Comparison of ENCODE assay signal across 11 cellular contexts in genomic region chr22:43126506-43127165, GRCh38. TPM values are rescaled to one million over a fixed set of nuclear protein-coding genes. Genes with fewer than 3 reads are reported as not detected.
DNase-seq lines count a peak whose midpoint lies in the region; ATAC-seq, FAIRE-seq and TF ChIP-seq lines count a peak whose summit lies in the region.
"Had no signal": no experiment of that assay in that cellular context is flagged by ENCODE, and none has a peak within 500 bp of the region (broad histone marks: within the 10 kb centered on the region; RNA-seq: fewer than 3 reads in every experiment).

No MANE protein-coding gene starts in this region.

- FAIRE-seq in endothelial cell of umbilical vein (lab: Jason Lieb, UNC) = peak; percentile 69

- H3K9me3 Mint-ChIP-seq in neural crest cell = no peaks in the 10 kb centered on the region

- H3K4me1 Mint-ChIP-seq in neural crest cell = no peaks in the 10 kb centered on the region

- H3K4me2 ChIP-seq in OCI-LY7 (ENCODE audit: low read length) (peak overlapping the region; percentile 81), endothelial cell of umbilical vein (ENCODE audit: insufficient read depth, low read length) (no peak overlapping the region)

- no peaks in the 10 kb centered on the region for H3K27me3 ChIP-seq in endothelial cell of umbilical vein (ENCODE audit: control insufficient read depth in 2 of 2, insufficient read depth in 2 of 2, low read length in 2 of 2)
- H3K27me3 ChIP-seq: upper lobe of left lung had no signal

- DNase-seq in ELR (ENCODE audit: low read depth) (peak; percentile 94), OCI-LY7 (ENCODE audit: low spot score) (no peak), endothelial cell of umbilical vein (ENCODE audit: low read depth, low spot score) (peak; percentile 29), neural crest cell (ENCODE audit: low read depth, low spot score) (no peak), NK-92 (lab: John Stamatoyannopoulos, UW; ENCODE audit: unreplicated experiment) (no peak), COLO829 (ENCODE audit: low spot score) (no peak)
- DNase-seq: anterior cingulate cortex, NCI-H1930, upper lobe of left lung had no signal

- H3K9me1 ChIP-seq in endothelial cell of umbilical vein (replicated peaks; ENCODE audit: control insufficient read depth, extremely low read depth, insufficient read depth, low read length) = no peaks in the 10 kb centered on the region

- peak overlapping the region; percentile 27 for H3K27ac Mint-ChIP-seq in neural crest cell (ENCODE audit: unreplicated experiment)

- ATAC-seq in HG02678 (IDR thresholded peaks at IDR 0.05; ENCODE audit: unreplicated experiment) = no peak
- ATAC-seq in GM19023 (IDR thresholded peaks at IDR 0.05; ENCODE audit: unreplicated experiment) = no peak

- H2AFZ ChIP-seq in OCI-LY7 (ENCODE audit: low read length) (no peak overlapping the region), endothelial cell of umbilical vein (ENCODE audit: low read depth, low read length) (peak overlapping the region; percentile 17)

- peak overlapping the region; percentile 96 for H3K27ac ChIP-seq in OCI-LY7 (ENCODE audit: low read depth, low read length, poor library complexity, severe bottlenecking)
- peak overlapping the region; percentile 20 for H3K27ac ChIP-seq in endothelial cell of umbilical vein (ENCODE audit: insufficient read depth, low read depth, low read length)
- H3K27ac ChIP-seq: upper lobe of left lung had no signal

- no peak overlapping the region for H3K4me3 Mint-ChIP-seq in neural crest cell

- intact Hi-C loops in OCI-LY7 (cut with micrococcal nuclease; ENCODE audit: unreplicated experiment) = no loop called here
- intact Hi-C loops in endothelial cell of umbilical vein (cut with micrococcal nuclease) = no loop called here

- CTCF ChIA-PET in OCI-LY7 (lab: Charles Lee; ENCODE audit: unreplicated experiment) (no interaction called here), endothelial cell of umbilical vein (lab: Charles Lee) (interaction anchor here (0.9 to 1.6 kb wide), 3 partner anchors 10 to 17 kb away, joined by 3 to 5 read pairs (median 3); partner anchors contain the start of gene BIK)

- BruUV-seq in OCI-LY7 (replicated peaks; lab: Mats Ljungman, UMichigan) (no TSS peak), endothelial cell of umbilical vein (replicated peaks; lab: Mats Ljungman, UMichigan) (no TSS peak)

- H3K4me3 ChIP-seq in OCI-LY7 (ENCODE audit: low read depth, low read length, poor library complexity, severe bottlenecking) (peak overlapping the region; percentile 50), endothelial cell of umbilical vein (replicated peaks in 1 of 3; ENCODE audit: insufficient read depth in 1 of 3, low read depth in 1 of 3, low read length in 3 of 3) (no peak overlapping the region)
- H3K4me3 ChIP-seq: upper lobe of left lung had no signal

- H3K27me3 Mint-ChIP-seq in neural crest cell (ENCODE audit: low read depth) = no peaks in the 10 kb centered on the region

- H3K79me2 ChIP-seq in OCI-LY7 (ENCODE audit: insufficient read depth, low read depth, low read length) = peaks cover 49% of the 10 kb centered on the region
- H3K79me2 ChIP-seq in endothelial cell of umbilical vein (ENCODE audit: control insufficient read depth, insufficient read depth, low read length) = no peaks in the 10 kb centered on the region

- dilution Hi-C loops in endothelial cell of umbilical vein (cut with MboI; ENCODE audit: extremely low pct_ligation_motif_present, low sequenced_read_pairs) = no loop called here

- H3K4me1 ChIP-seq in OCI-LY7 (ENCODE audit: insufficient read depth, low read length, poor library complexity, severe bottlenecking) = peaks cover 87% of the 10 kb centered on the region
- H3K4me1 ChIP-seq in endothelial cell of umbilical vein (ENCODE audit: control insufficient read depth, extremely low read depth, insufficient read depth, low read length) = peaks cover 6% of the 10 kb centered on the region

- POLR2A ChIA-PET in OCI-LY7 (lab: Charles Lee) = interaction anchor here (0.7 kb wide), 1 partner anchor 16 kb away, joined by 3 read pairs; no protein-coding TSS in a partner anchor
- POLR2A ChIA-PET in endothelial cell of umbilical vein (lab: Charles Lee) = no interaction called here

- H3K36me3 ChIP-seq in OCI-LY7 (ENCODE audit: insufficient read depth, low read length) = peaks cover 94% of the 10 kb centered on the region
- H3K36me3 ChIP-seq in endothelial cell of umbilical vein (ENCODE audit: control insufficient read depth in 2 of 2, extremely low read depth in 1 of 2, insufficient read depth in 2 of 2, low read length in 2 of 2) = peaks cover 0 to 2% of the 10 kb centered on the region in 2 experiments

- no peak overlapping the region for H3K9ac ChIP-seq in endothelial cell of umbilical vein (replicated peaks; ENCODE audit: extremely low read depth, insufficient read depth, low read length)

- no peaks in the 10 kb centered on the region for H3K9me2 ChIP-seq in OCI-LY7 (ENCODE audit: insufficient read depth, low read length)

- H4K20me1 ChIP-seq in OCI-LY7 (ENCODE audit: insufficient read depth, low read length) (peaks cover 4% of the 10 kb centered on the region; the same call in 1 of the 2 replicates), endothelial cell of umbilical vein (replicated peaks; ENCODE audit: control insufficient read depth, extremely low read depth, insufficient read depth, low read length) (no peaks in the 10 kb centered on the region)

- H3K9me3 ChIP-seq in OCI-LY7 (ENCODE audit: low read length) = no peaks in the 10 kb centered on the region
- H3K9me3 ChIP-seq in endothelial cell of umbilical vein (replicated peaks; ENCODE audit: control insufficient read depth, insufficient read depth, low read length) = no peaks in the 10 kb centered on the region
- H3K9me3 ChIP-seq: upper lobe of left lung had no signal

- no peak for TF ChIP-seq POLR2A in endothelial cell of umbilical vein (IDR thresholded peaks at IDR 0.05; ENCODE audit: low read depth, low read length)

- TF ChIP-seq CTCF in OCI-LY7 (conservative IDR thresholded peaks at IDR 0.05; ENCODE audit: low read length) (no peak), endothelial cell of umbilical vein (IDR thresholded peaks at IDR 0.05; ENCODE audit: extremely low read depth in 1 of 2, insufficient read depth in 1 of 2, low read depth in 1 of 2, low read length in 2 of 2) (no peak), neural crest cell (conservative IDR thresholded peaks at IDR 0.05) (no peak)

- no peaks in the 10 kb centered on the region for H3K36me3 Mint-ChIP-seq in neural crest cell (ENCODE audit: low read depth)

TF ChIP-seq in endothelial cell of umbilical vein, 7 proteins besides CTCF, POLR2A, EP300 and RAD21 (continues in another document):
- TF ChIP-seq JUN (IDR thresholded peaks at IDR 0.05; ENCODE audit: borderline replicate concordance, insufficient read depth, insufficient read length, low read depth) = no peak

RNA-seq across cellular contexts. Expression of gene BIK, which starts 16.1 kb away (rescaled TPM):
- 104 and 143 TPM in 2 replicates for total RNA-seq in OCI-LY7 (2014; rRNA removed; shearing (Covaris generic))
- total RNA-seq in OCI-LY7 (2022) (67.6 and 88.4 TPM in 2 replicates), endothelial cell of umbilical vein (0.49 TPM in 1 of 2 replicates, not detected in the other), neural crest cell (0.61 and 0.86 TPM in 2 replicates)
- 0.57 and 0.95 TPM in 2 replicates for polyA plus RNA-seq in endothelial cell of umbilical vein
- polyA plus RNA-seq in endothelial cell of umbilical vein (2011; cell fraction: cytosol; rRNA removed) = 0.19 and 0.55 TPM in 2 replicates
- 0.17 and 0.21 TPM in 2 replicates for polyA plus RNA-seq in endothelial cell of umbilical vein (2011; cell fraction: nucleus; rRNA removed)
- 0.23 and 0.44 TPM in 2 replicates for polyA plus RNA-seq in endothelial cell of umbilical vein (2012)
- not detected in 2 replicates for polyA minus RNA-seq in endothelial cell of umbilical vein
- polyA minus RNA-seq in endothelial cell of umbilical vein (2011; cell fraction: cytosol; rRNA and poly(A)+ RNA removed) = 2.5 TPM
- not detected in 2 replicates for polyA minus RNA-seq in endothelial cell of umbilical vein (2011; cell fraction: nucleus; rRNA and poly(A)+ RNA removed)

RNA-seq across cellular contexts. Expression of gene MCAT, which starts 16.6 kb away (rescaled TPM):
- 28.4 and 30.6 TPM in 2 replicates for total RNA-seq in OCI-LY7 (2014; rRNA removed; shearing (Covaris generic))
- total RNA-seq in OCI-LY7 (2022) (23.1 and 33.2 TPM in 2 replicates), endothelial cell of umbilical vein (16.9 and 17.8 TPM in 2 replicates), neural crest cell (25.7 and 26.5 TPM in 2 replicates)
- polyA plus RNA-seq in endothelial cell of umbilical vein = 23.2 and 26.9 TPM in 2 replicates
- 20.4 and 23.3 TPM in 2 replicates for polyA plus RNA-seq in endothelial cell of umbilical vein (2011; cell fraction: cytosol; rRNA removed)
- 12.8 and 13.3 TPM in 2 replicates for polyA plus RNA-seq in endothelial cell of umbilical vein (2011; cell fraction: nucleus; rRNA removed)
- polyA plus RNA-seq in endothelial cell of umbilical vein (2012) = 11.5 and 11.9 TPM in 2 replicates
- polyA minus RNA-seq in endothelial cell of umbilical vein = 10.4 and 17.9 TPM in 2 replicates
- polyA minus RNA-seq in endothelial cell of umbilical vein (2011; cell fraction: cytosol; rRNA and poly(A)+ RNA removed) = 13.8 TPM
- 7.7 and 9.5 TPM in 2 replicates for polyA minus RNA-seq in endothelial cell of umbilical vein (2011; cell fraction: nucleus; rRNA and poly(A)+ RNA removed)

RNA-seq across cellular contexts. Expression of gene TSPO, which starts 24.7 kb away (rescaled TPM):
- 47.1 and 59.6 TPM in 2 replicates for total RNA-seq in OCI-LY7 (2014; rRNA removed; shearing (Covaris generic))
- 55.5 and 69.9 TPM in 2 replicates for total RNA-seq in OCI-LY7 (2022)
- 328 and 346 TPM in 2 replicates for total RNA-seq in endothelial cell of umbilical vein
- polyA plus RNA-seq in endothelial cell of umbilical vein = 720 and 1,228 TPM in 2 replicates
- 330 and 448 TPM in 2 replicates for polyA plus RNA-seq in endothelial cell of umbilical vein (2011; cell fraction: cytosol; rRNA removed)
- polyA plus RNA-seq in endothelial cell of umbilical vein (2011; cell fraction: nucleus; rRNA removed) = 114 and 133 TPM in 2 replicates
- 151 and 361 TPM in 2 replicates for polyA plus RNA-seq in endothelial cell of umbilical vein (2012)
- 76.8 and 89.2 TPM in 2 replicates for polyA minus RNA-seq in endothelial cell of umbilical vein
- polyA minus RNA-seq in endothelial cell of umbilical vein (2011; cell fraction: cytosol; rRNA and poly(A)+ RNA removed) = 71.9 TPM
- polyA minus RNA-seq in endothelial cell of umbilical vein (2011; cell fraction: nucleus; rRNA and poly(A)+ RNA removed) = 19.2 and 32.9 TPM in 2 replicates
- total RNA-seq in neural crest cell = 11.1 and 12.3 TPM in 2 replicates

RNA-seq across cellular contexts. Expression of gene TTLL1, which starts 37.4 kb away (rescaled TPM):
- total RNA-seq in OCI-LY7 (2014; rRNA removed; shearing (Covaris generic)) = 5.5 and 5.8 TPM in 2 replicates
- total RNA-seq in OCI-LY7 (2022) = 7.1 and 9.9 TPM in 2 replicates
- 9.0 and 11.2 TPM in 2 replicates for total RNA-seq in endothelial cell of umbilical vein
- 16.3 and 17.0 TPM in 2 replicates for polyA plus RNA-seq in endothelial cell of umbilical vein
- 16.8 and 16.9 TPM in 2 replicates for polyA plus RNA-seq in endothelial cell of umbilical vein (2011; cell fraction: cytosol; rRNA removed)
- 8.7 and 9.5 TPM in 2 replicates for polyA plus RNA-seq in endothelial cell of umbilical vein (2011; cell fraction: nucleus; rRNA removed)
- 10.9 and 11.2 TPM in 2 replicates for polyA plus RNA-seq in endothelial cell of umbilical vein (2012)
- polyA minus RNA-seq in endothelial cell of umbilical vein = 13.4 and 13.8 TPM in 2 replicates
- not detected for polyA minus RNA-seq in endothelial cell of umbilical vein (2011; cell fraction: cytosol; rRNA and poly(A)+ RNA removed)
- polyA minus RNA-seq in endothelial cell of umbilical vein (2011; cell fraction: nucleus; rRNA and poly(A)+ RNA removed) = 2.4 and 2.7 TPM in 2 replicates
- total RNA-seq in neural crest cell = 19.1 TPM in 2 replicates

Comparison
In these comparisons a context has a peak if more than half of its experiments do, and no peak if none do; other contexts are left out.
1. DNase-seq: peak in ELR (single experiment) and endothelial cell of umbilical vein (single experiment); none in OCI-LY7 (single experiment), neural crest cell (single experiment), NK-92 (single experiment) and COLO829 (single experiment).
2. RNA of gene BIK, which starts 16.1 kb away (total RNA-seq): 67.6 to 143 TPM in OCI-LY7; 0.61 to 0.86 TPM in neural crest cell and 0.49 TPM in endothelial cell of umbilical vein; every median in the first group is over 10 times any median in the second.